In genomic region chrX:66731398-66731797, GRCh38 we compare ENCODE assay signal across 8 cellular contexts.
DNase-seq lines count a peak whose midpoint lies in the region; ATAC-seq, FAIRE-seq and TF ChIP-seq lines count a peak whose summit lies in the region.

No MANE protein-coding gene starts in this region.

- no peak for FAIRE-seq in RCC 7860 (lab: Jason Lieb, UNC)

- TF ChIP-seq EP300 in esophagus muscularis mucosa (IDR thresholded peaks at IDR 0.05), result no peak

- WGBS in esophagus muscularis mucosa, result 45% methylated on average over 2 of the region's 2 CpGs

- TF ChIP-seq CTCF in HFF-Myc (IDR thresholded peaks at IDR 0.05; ENCODE audit: low read depth, low read length, missing control alignments) (no peak), fibroblast of the aortic adventitia (IDR thresholded peaks at IDR 0.05; ENCODE audit: insufficient read depth, low read length) (peak; percentile 45), thoracic aorta (IDR thresholded peaks at IDR 0.05) (peak; percentile 26), esophagus muscularis mucosa (IDR thresholded peaks at IDR 0.05) (peak in 1 of 3 experiments; percentile 29)

- H3K36me3 ChIP-seq in thoracic aorta, result no peaks in the 10 kb centered on the region
- H3K36me3 ChIP-seq in esophagus muscularis mucosa, result no peaks in the 10 kb centered on the region
- no peaks in the 10 kb centered on the region for H3K36me3 ChIP-seq in effector memory CD4-positive, alpha-beta T cell (ENCODE audit: control insufficient read depth, insufficient read depth, low read length)

- H3K4me3 ChIP-seq in HFF-Myc (replicated peaks; ENCODE audit: low read depth, low read length) (no peak overlapping the region), fibroblast of the aortic adventitia (ENCODE audit: low read depth, low read length) (no peak overlapping the region), thoracic aorta (no peak overlapping the region), esophagus muscularis mucosa (no peak overlapping the region)
- no peak overlapping the region for H3K4me3 ChIP-seq in effector memory CD4-positive, alpha-beta T cell (ENCODE audit: insufficient read depth, low read depth, low read length, poor library complexity, severe bottlenecking)

- H3K9me3 ChIP-seq in thoracic aorta, result no peaks in the 10 kb centered on the region
- H3K9me3 ChIP-seq in esophagus muscularis mucosa, result no peaks in the 10 kb centered on the region
- no peaks in the 10 kb centered on the region for H3K9me3 ChIP-seq in effector memory CD4-positive, alpha-beta T cell (ENCODE audit: control insufficient read depth, low read length)

- ATAC-seq in thoracic aorta (ENCODE audit: insufficient number of reproducible peaks, low FRiP score, low read depth), result no peak

- DNase-seq in GM04504 (ENCODE audit: low read depth), result peak; percentile 20
- peak; percentile 26 for DNase-seq in HFF-Myc (ENCODE audit: extremely low read depth, low read depth)
- peak; percentile 28 for DNase-seq in RCC 7860 (ENCODE audit: low spot score)
- peak; percentile 76 for DNase-seq in fibroblast of the aortic adventitia (ENCODE audit: low read depth)
- DNase-seq in thoracic aorta (ENCODE audit: low spot score), result no peak
- no peak for DNase-seq in esophagus muscularis mucosa (ENCODE audit: extremely low spot score)
- DNase-seq in effector memory CD4-positive, alpha-beta T cell, result no peak
- no peak for DNase-seq in NCI-H2227 (lab: John Stamatoyannopoulos, UW; ENCODE audit: unreplicated experiment)

- H3K27me3 ChIP-seq in thoracic aorta (replicated peaks; ENCODE audit: insufficient read depth), result no peaks in the 10 kb centered on the region
- no peaks in the 10 kb centered on the region for H3K27me3 ChIP-seq in esophagus muscularis mucosa
- no peaks in the 10 kb centered on the region for H3K27me3 ChIP-seq in effector memory CD4-positive, alpha-beta T cell (replicated peaks; ENCODE audit: control insufficient read depth, insufficient read depth, low read length, poor library complexity, severe bottlenecking)

- no peak for TF ChIP-seq POLR2A in esophagus muscularis mucosa (IDR thresholded peaks at IDR 0.05; ENCODE audit: low read depth)

- intact Hi-C loops in esophagus muscularis mucosa (cut with DNase I), result no loop called here

- H3K4me1 ChIP-seq in thoracic aorta (ENCODE audit: control insufficient read depth in 1 of 2, low read depth in 2 of 2), result no peaks in the 10 kb centered on the region
- H3K4me1 ChIP-seq in esophagus muscularis mucosa, result no peaks in the 10 kb centered on the region
- no peaks in the 10 kb centered on the region for H3K4me1 ChIP-seq in effector memory CD4-positive, alpha-beta T cell (ENCODE audit: control insufficient read depth, insufficient read depth, low read length, poor library complexity, severe bottlenecking)

- no peak overlapping the region for H3K27ac ChIP-seq in thoracic aorta
- no peak overlapping the region for H3K27ac ChIP-seq in esophagus muscularis mucosa (replicated peaks in 1 of 4)
- no peak overlapping the region for H3K27ac ChIP-seq in effector memory CD4-positive, alpha-beta T cell (ENCODE audit: insufficient read depth, low read length, poor library complexity, severe bottlenecking)

Comparison
In these comparisons a context has a peak if more than half of its experiments do, and no peak if none do; other contexts are left out.
1. DNase-seq: peak in GM04504 (single experiment), HFF-Myc (single experiment), RCC 7860 (single experiment) and fibroblast of the aortic adventitia (single experiment); none in thoracic aorta (single experiment), esophagus muscularis mucosa (single experiment), effector memory CD4-positive, alpha-beta T cell (0 of 3) and NCI-H2227 (single experiment).